Comparison of ENCODE assay signal across 11 cellular contexts in the genomic region with DNA sequence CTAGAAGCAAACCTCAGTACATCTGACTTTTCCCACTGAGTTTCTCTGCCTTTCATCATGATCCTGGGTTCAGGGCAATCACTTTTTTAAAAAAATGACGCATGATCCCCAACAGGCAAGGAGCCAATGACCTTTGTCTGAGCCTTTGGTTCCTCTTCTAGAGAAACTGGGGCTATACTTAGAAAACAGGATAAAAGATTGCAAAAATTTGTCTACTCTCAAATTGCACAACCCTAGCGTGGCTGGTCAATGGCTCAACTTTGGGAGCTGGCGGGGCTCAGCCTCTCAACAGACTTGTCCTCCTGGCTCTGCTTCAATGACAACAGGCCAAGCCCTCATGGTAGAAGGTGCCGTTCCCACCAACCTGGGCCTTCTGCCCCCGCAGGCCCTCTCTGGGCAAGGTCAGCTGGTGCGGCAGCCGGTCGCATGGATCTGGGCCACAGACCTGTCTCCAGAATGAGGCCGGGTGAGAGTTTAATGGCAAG. TPM values are rescaled to one million over a fixed set of nuclear protein-coding genes. Genes with fewer than 3 reads are reported as not detected.
DNase-seq lines count a peak whose midpoint lies in the region; ATAC-seq lines count a peak whose summit lies in the region.
"Had no signal": no experiment of that assay in that cellular context is flagged by ENCODE, and none has a peak within 500 bp of the region (broad histone marks: within the 10 kb centered on the region; RNA-seq: fewer than 3 reads in every experiment).

No MANE protein-coding gene starts in this region.

- no peak overlapping the region for H3K27ac Mint-ChIP-seq in activated naive CD8-positive, alpha-beta T cell treated with anti-CD3 and anti-CD28 coated beads for 36 hours
- H3K27ac Mint-ChIP-seq in activated CD4-positive, alpha-beta memory T cell treated with anti-CD3 and anti-CD28 coated beads for 36 hours: no peak overlapping the region
- H3K27ac Mint-ChIP-seq: CD8-positive, alpha-beta T cell; T-helper 1 cell treated with Interleukin-12 subunit alpha and Interleukin-12 subunit beta and Interleukin-4 antibody, amounts not matched to agents 30 μg/mL and 1 μg/mL, for 36 hours had no signal

- DNase-seq in EH (ENCODE audit: low read depth) (peak; percentile 7), amniotic epithelial cell (ENCODE audit: low read depth) (peak; percentile 77), left cardiac atrium (peak; percentile 76), posterior cingulate gyrus (peak in 7 of 10 donors; percentile 30 to 90 (median 41)), COLO829 (ENCODE audit: low spot score) (no peak)
- DNase-seq in activated naive CD8-positive, alpha-beta T cell treated with anti-CD3 and anti-CD28 coated beads for 36 hours: no peak
- no peak for DNase-seq in activated CD4-positive, alpha-beta memory T cell treated with anti-CD3 and anti-CD28 coated beads for 36 hours
- DNase-seq: CD8-positive, alpha-beta T cell; NCI-H2171 treated with DMSO at 0.1 percent for 48 hours had no signal

- CTCF ChIA-PET in activated CD4-positive, alpha-beta memory T cell treated with anti-CD3 and anti-CD28 coated beads for 36 hours (lab: Charles Lee): no interaction called here

- POLR2A ChIA-PET in activated CD4-positive, alpha-beta memory T cell treated with anti-CD3 and anti-CD28 coated beads for 36 hours (lab: Charles Lee): no interaction called here

- intact Hi-C loops in left cardiac atrium (cut with DNase I): no loop called here
- intact Hi-C loops in posterior cingulate gyrus (cut with DNase I): no loop called here
- intact Hi-C loops in activated CD4-positive, alpha-beta memory T cell treated with anti-CD3 and anti-CD28 coated beads for 36 hours (cut with micrococcal nuclease): no loop called here

- no peaks in the 10 kb centered on the region for H3K9me3 Mint-ChIP-seq in activated naive CD8-positive, alpha-beta T cell treated with anti-CD3 and anti-CD28 coated beads for 36 hours
- no peaks in the 10 kb centered on the region for H3K9me3 Mint-ChIP-seq in activated CD4-positive, alpha-beta memory T cell treated with anti-CD3 and anti-CD28 coated beads for 36 hours
- H3K9me3 Mint-ChIP-seq: CD8-positive, alpha-beta T cell; T-helper 1 cell treated with Interleukin-12 subunit alpha and Interleukin-12 subunit beta and Interleukin-4 antibody, amounts not matched to agents 30 μg/mL and 1 μg/mL, for 36 hours had no signal

- no peaks in the 10 kb centered on the region for H3K36me3 Mint-ChIP-seq in activated naive CD8-positive, alpha-beta T cell treated with anti-CD3 and anti-CD28 coated beads for 36 hours
- H3K36me3 Mint-ChIP-seq in activated CD4-positive, alpha-beta memory T cell treated with anti-CD3 and anti-CD28 coated beads for 36 hours: no peaks in the 10 kb centered on the region
- H3K36me3 Mint-ChIP-seq: CD8-positive, alpha-beta T cell had no signal

- ATAC-seq in left cardiac atrium (peak; percentile 56 to 67), HG03432 (IDR thresholded peaks at IDR 0.05; ENCODE audit: unreplicated experiment) (no peak)
- ATAC-seq: CD8-positive, alpha-beta T cell had no signal

- no peaks in the 10 kb centered on the region for H3K4me1 Mint-ChIP-seq in activated naive CD8-positive, alpha-beta T cell treated with anti-CD3 and anti-CD28 coated beads for 36 hours
- no peaks in the 10 kb centered on the region for H3K4me1 Mint-ChIP-seq in activated CD4-positive, alpha-beta memory T cell treated with anti-CD3 and anti-CD28 coated beads for 36 hours (ENCODE audit: low read depth)

- no peak overlapping the region for H3K4me3 Mint-ChIP-seq in activated naive CD8-positive, alpha-beta T cell treated with anti-CD3 and anti-CD28 coated beads for 36 hours
- H3K4me3 Mint-ChIP-seq in activated CD4-positive, alpha-beta memory T cell treated with anti-CD3 and anti-CD28 coated beads for 36 hours: no peak overlapping the region
- H3K4me3 Mint-ChIP-seq: CD8-positive, alpha-beta T cell; T-helper 1 cell treated with Interleukin-12 subunit alpha and Interleukin-12 subunit beta and Interleukin-4 antibody, amounts not matched to agents 30 μg/mL and 1 μg/mL, for 36 hours had no signal

- peaks cover 55% of the 10 kb centered on the region for H3K27me3 Mint-ChIP-seq in activated naive CD8-positive, alpha-beta T cell treated with anti-CD3 and anti-CD28 coated beads for 36 hours
- peaks cover 29% of the 10 kb centered on the region for H3K27me3 Mint-ChIP-seq in activated CD4-positive, alpha-beta memory T cell treated with anti-CD3 and anti-CD28 coated beads for 36 hours

RNA-seq across cellular contexts. Expression of gene PDYN, which starts 48.7 kb away (rescaled TPM):
- total RNA-seq in left cardiac atrium: not detected
- not detected for total RNA-seq in activated naive CD8-positive, alpha-beta T cell treated with anti-CD3 and anti-CD28 coated beads for 36 hours
- total RNA-seq in activated CD4-positive, alpha-beta memory T cell treated with anti-CD3 and anti-CD28 coated beads for 36 hours: not detected
- total RNA-seq: CD8-positive, alpha-beta T cell had no signal

RNA-seq across cellular contexts. Expression of gene SIRPA, which starts 50.0 kb away (rescaled TPM):
- total RNA-seq in left cardiac atrium: 10 to 100 TPM; 38.4 to 46.2 TPM
- total RNA-seq in activated naive CD8-positive, alpha-beta T cell treated with anti-CD3 and anti-CD28 coated beads for 36 hours: under 1 TPM; 0.12 to 0.31 TPM
- total RNA-seq in activated CD4-positive, alpha-beta memory T cell treated with anti-CD3 and anti-CD28 coated beads for 36 hours: not detected
- total RNA-seq: CD8-positive, alpha-beta T cell had no signal

Comparison
In these comparisons a context has a peak if more than half of its experiments do, and no peak if none do; other contexts are left out.
1. DNase-seq: peak in EH (single experiment), amniotic epithelial cell (single experiment), left cardiac atrium (single experiment) and posterior cingulate gyrus (7 of 10); none in activated naive CD8-positive, alpha-beta T cell treated with anti-CD3 and anti-CD28 coated beads for 36 hours (single experiment), COLO829 (single experiment) and activated CD4-positive, alpha-beta memory T cell treated with anti-CD3 and anti-CD28 coated beads for 36 hours (single experiment).
2. RNA of gene SIRPA, which starts 50.0 kb away (total RNA-seq): 38.4 to 46.2 TPM in left cardiac atrium; 0.12 to 0.31 TPM in activated naive CD8-positive, alpha-beta T cell treated with anti-CD3 and anti-CD28 coated beads for 36 hours and not detected in activated CD4-positive, alpha-beta memory T cell treated with anti-CD3 and anti-CD28 coated beads for 36 hours; every median in the first group is over 10 times any median in the second.